Comparison of ENCODE assay signal across 8 cellular contexts in the genomic region with DNA sequence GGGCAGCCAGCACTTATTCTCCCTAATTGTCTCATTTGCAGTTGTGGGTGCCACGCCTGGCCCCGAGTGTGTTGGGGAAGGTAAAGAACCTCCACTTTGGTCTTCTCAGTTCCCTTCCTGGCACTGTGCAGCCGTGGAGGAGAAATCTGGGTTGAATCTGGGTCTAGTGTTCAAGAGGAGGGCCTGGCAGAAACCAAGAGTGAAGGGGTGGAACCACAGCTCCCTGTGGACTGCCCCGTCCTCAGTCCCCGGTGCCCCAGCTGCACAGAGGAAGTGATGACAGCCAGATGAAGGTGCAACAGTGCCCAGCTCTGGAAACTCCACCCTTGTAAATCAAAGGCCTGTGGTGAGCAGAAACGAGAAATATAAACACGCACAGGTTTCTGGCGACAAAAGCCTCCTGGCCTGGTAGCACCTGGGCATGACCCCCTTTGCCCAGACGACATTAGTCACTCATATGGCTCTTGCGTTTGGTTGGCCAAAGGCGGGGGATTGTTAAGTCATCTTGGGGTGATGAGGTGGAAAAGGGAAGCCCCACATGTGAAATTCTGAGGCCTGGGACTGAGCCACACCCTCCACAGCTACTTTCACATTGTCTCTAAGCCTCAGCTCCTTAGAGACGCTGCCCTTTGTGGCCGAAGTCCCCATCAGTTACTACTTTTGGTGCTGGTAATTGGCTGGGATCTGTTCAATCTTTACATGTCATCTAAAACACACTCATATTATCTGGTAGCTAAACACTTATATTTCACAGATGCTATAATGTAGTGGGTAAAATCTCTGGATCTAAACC. TPM values are rescaled to one million over a fixed set of nuclear protein-coding genes. Genes with fewer than 3 reads are reported as not detected.
DNase-seq lines count a peak whose midpoint lies in the region; ATAC-seq and TF ChIP-seq lines count a peak whose summit lies in the region.

No MANE protein-coding gene starts in this region.

- POLR2A ChIA-PET in CD4-positive, alpha-beta T cell (lab: Charles Lee), result interaction anchor here (0.7 to 7.7 kb wide), 21 partner anchors 8 to 731 kb away, joined by 3 to 205 read pairs (median 9); a partner anchor contains a TSS

- DNase-seq in CD4-positive, alpha-beta T cell, result peak; percentile 74 to 92 (median 80)
- peak; percentile 66 for DNase-seq in HT-29 (ENCODE audit: low spot score)
- DNase-seq in activated CD8-positive, alpha-beta memory T cell treated with anti-CD3 and anti-CD28 coated beads for 1 hour (ENCODE audit: extremely low read depth in 1 of 2, low read depth in 1 of 2), result peak; percentile 68 to 84
- peak; percentile 82 for DNase-seq in germinal center (ENCODE audit: low spot score)
- DNase-seq in stimulated activated CD4-positive, alpha-beta T cell treated with anti-CD3 and anti-CD28 coated beads, Interleukin-4, amount 100 ng/mL, for 1 hour, result peak; percentile 79
- no peak for DNase-seq in NCI-H1436 treated with DMSO at 0.1 percent for 48 hours (lab: John Stamatoyannopoulos, UW)
- no peak for DNase-seq in putamen (ENCODE audit: low spot score)

- peak overlapping the region; percentile 95 for H3K27ac ChIP-seq in CD4-positive, alpha-beta T cell (ENCODE audit: low read depth, low read length)

- peak overlapping the region; percentile 88 for H3K4me3 Mint-ChIP-seq in CD4-positive, alpha-beta T cell

- peak; percentile 75 for ATAC-seq in CD4-positive, alpha-beta T cell (ENCODE audit: poor library complexity)
- peak; percentile 53 for ATAC-seq in GM21381 (IDR thresholded peaks at IDR 0.05; ENCODE audit: unreplicated experiment)

- H3K27me3 Mint-ChIP-seq in CD4-positive, alpha-beta T cell, result no peaks in the 10 kb centered on the region

- peak overlapping the region; percentile 96 for H3K27ac Mint-ChIP-seq in CD4-positive, alpha-beta T cell

- TF ChIP-seq CTCF in CD4-positive, alpha-beta T cell (IDR thresholded peaks at IDR 0.05), result no peak

- CTCF ChIA-PET in CD4-positive, alpha-beta T cell (lab: Charles Lee), result interaction anchor here (1.1 to 7.8 kb wide), 6 partner anchors 24 to 74 kb away, joined by 3 to 80 read pairs (median 8); no protein-coding TSS in a partner anchor

- peaks cover 80% of the 10 kb centered on the region for H3K4me1 Mint-ChIP-seq in CD4-positive, alpha-beta T cell (ENCODE audit: low read depth)

- no peaks in the 10 kb centered on the region for H3K9me3 Mint-ChIP-seq in CD4-positive, alpha-beta T cell

- peaks cover 15% of the 10 kb centered on the region for H3K36me3 Mint-ChIP-seq in CD4-positive, alpha-beta T cell (ENCODE audit: low read depth)

- intact Hi-C loops in CD4-positive, alpha-beta T cell (cut with DNase I, micrococcal nuclease), result loop anchor here (1.0 to 5.0 kb wide), 5 partner anchors 31 to 53 kb away; no protein-coding TSS in a partner anchor

- H3K9me3 ChIP-seq in CD4-positive, alpha-beta T cell (ENCODE audit: control insufficient read depth, low read length), result no peaks in the 10 kb centered on the region

- H3K27me3 ChIP-seq in CD4-positive, alpha-beta T cell (ENCODE audit: control insufficient read depth, insufficient read depth, low read length), result no peaks in the 10 kb centered on the region

RNA-seq across cellular contexts. Expression of a gene that starts 4.2 kb away (rescaled TPM):
- total RNA-seq in CD4-positive, alpha-beta T cell, result 10 to 100 TPM; 62.0 to 63.6 TPM
- 71.6 and 77.6 TPM in 2 replicates for total RNA-seq in HT-29 (2014; rRNA removed; shearing (Covaris generic))

Comparison
In these comparisons a context has a peak if more than half of its experiments do, and no peak if none do; other contexts are left out.
1. DNase-seq: peak in CD4-positive, alpha-beta T cell (10 of 10), HT-29 (single experiment), activated CD8-positive, alpha-beta memory T cell treated with anti-CD3 and anti-CD28 coated beads for 1 hour (2 of 2), germinal center (single experiment) and stimulated activated CD4-positive, alpha-beta T cell treated with anti-CD3 and anti-CD28 coated beads, Interleukin-4, amount 100 ng/mL, for 1 hour (single experiment); none in NCI-H1436 treated with DMSO at 0.1 percent for 48 hours (single experiment) and putamen (single experiment).